In the genomic region with DNA sequence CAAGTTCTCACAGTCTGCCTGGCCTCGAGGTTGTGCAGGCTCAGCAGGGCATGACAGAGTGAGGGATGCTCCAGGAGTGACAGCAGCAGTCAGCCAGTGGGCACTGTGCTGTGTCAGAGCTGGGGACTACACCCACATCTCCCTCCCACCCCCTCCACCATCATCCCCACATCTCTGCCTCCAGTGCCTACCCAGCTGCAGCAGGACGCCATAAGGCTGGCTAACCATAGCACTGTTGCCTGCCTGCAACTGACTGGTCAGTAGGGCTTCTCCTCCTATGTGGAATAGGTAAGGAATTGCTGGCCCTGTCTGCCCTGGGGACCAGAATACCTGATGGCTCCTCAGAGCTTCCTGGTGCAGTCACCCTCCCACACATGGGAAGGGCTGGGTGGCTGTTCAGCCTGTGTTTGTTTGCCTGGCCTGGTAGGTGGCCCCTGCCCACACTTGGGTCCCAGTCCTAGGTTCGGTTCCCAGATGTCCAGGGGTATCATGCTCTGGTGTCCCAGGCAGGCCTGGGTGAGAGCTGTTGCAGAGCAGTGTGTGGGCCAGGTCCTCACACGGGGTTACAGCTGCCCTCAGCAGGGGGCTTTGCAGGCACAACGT, we compare ENCODE assay signal across 24 cellular contexts. TPM values are rescaled to one million over a fixed set of nuclear protein-coding genes. Genes with fewer than 3 reads are reported as not detected.
A peak's percentile ranks its signal among the peaks of the same experiment; 100 is the strongest.
DNase-seq lines count a peak whose midpoint lies in the region; ATAC-seq, FAIRE-seq and TF ChIP-seq lines count a peak whose summit lies in the region.
"Had no signal": no experiment of that assay in that cellular context is flagged by ENCODE, and none has a peak within 500 bp of the region (broad histone marks: within the 10 kb centered on the region; RNA-seq: fewer than 3 reads in every experiment).

No MANE protein-coding gene starts in this region.

- H2AK5ac ChIP-seq in neuronal stem cell (ENCODE audit: low read depth, low read length), result no peak overlapping the region

- no peaks in the 10 kb centered on the region for H3K27me3 ChIP-seq in HCT116 (ENCODE audit: insufficient read depth, low read length)
- no peaks in the 10 kb centered on the region for H3K27me3 ChIP-seq in neuronal stem cell (ENCODE audit: control insufficient read depth in 3 of 3, insufficient read depth in 3 of 3, low read depth in 1 of 3, low read length in 3 of 3)
- H3K27me3 ChIP-seq in gastrocnemius medialis, result no peaks in the 10 kb centered on the region
- H3K27me3 ChIP-seq in PC-3 (ENCODE audit: low read length), result no peaks in the 10 kb centered on the region
- H3K27me3 ChIP-seq in pancreas, result no peaks in the 10 kb centered on the region
- H3K27me3 ChIP-seq: BE2C; BLaER1 treated with 17β-estradiol and CSF1 and Interleukin-3, amounts not matched to agents 10 nM and 100 nM had no signal

- H2BK120ac ChIP-seq in neuronal stem cell (ENCODE audit: low read depth, low read length), result no peak overlapping the region

- POLR2A ChIA-PET in HCT116 (lab: Charles Lee) (no interaction called here), RWPE1 (lab: Yijun Ruan, JAX; ENCODE audit: low non-redundant PET) (no interaction called here), PC-3 (lab: Charles Lee; ENCODE audit: unreplicated experiment) (no interaction called here)

- no peak for ATAC-seq in HCT116
- ATAC-seq in gastrocnemius medialis, result no peak
- ATAC-seq in PC-3, result no peak
- no peak for ATAC-seq in pancreas
- ATAC-seq: A549 had no signal

- H3K4me1 ChIP-seq in HCT116 (ENCODE audit: control insufficient read depth in 1 of 2, insufficient read depth in 2 of 2, low read length in 2 of 2) (no peaks in the 10 kb centered on the region), neuronal stem cell (ENCODE audit: control insufficient read depth in 2 of 2, insufficient read depth in 1 of 2, low read depth in 1 of 2, low read length in 2 of 2) (no peaks in the 10 kb centered on the region), gastrocnemius medialis (peaks cover 20 to 21% of the 10 kb centered on the region in 2 donors), PC-3 (ENCODE audit: insufficient read depth, low read length) (no peaks in the 10 kb centered on the region), pancreas (no peaks in the 10 kb centered on the region)
- H3K4me1 ChIP-seq: A549; BE2C; BLaER1 treated with 17β-estradiol and CSF1 and Interleukin-3, amounts not matched to agents 10 nM and 100 nM; HAP-1 had no signal

- no peak overlapping the region for H4K8ac ChIP-seq in neuronal stem cell (ENCODE audit: low read depth, low read length)

- H3K4me3 ChIP-seq in HCT116 (replicated peaks in 1 of 2; ENCODE audit: low read depth in 1 of 2, low read length in 2 of 2) (no peak overlapping the region), neuronal stem cell (ENCODE audit: low read length in 2 of 2) (no peak overlapping the region), gastrocnemius medialis (no peak overlapping the region), PC-3 (ENCODE audit: low read length) (no peak overlapping the region), pancreas (no peak overlapping the region)
- H3K4me3 ChIP-seq: A549; BLaER1 treated with 17β-estradiol and CSF1 and Interleukin-3, amounts not matched to agents 10 nM and 100 nM; HAP-1 had no signal

- H2AFZ ChIP-seq in HCT116 (ENCODE audit: low read depth, low read length, poor library complexity, severe bottlenecking) (no peak overlapping the region), neuronal stem cell (ENCODE audit: low read length) (no peak overlapping the region), PC-3 (ENCODE audit: low read length) (no peak overlapping the region)

- RAD21 ChIA-PET in HCT116 (lab: Charles Lee; ENCODE audit: low non-redundant PET in 1 of 2, low total read pairs in 2 of 2, uncharacterized antibody in 2 of 2, unreplicated experiment in 2 of 2), result no interaction called here

- peaks cover 2% of the 10 kb centered on the region for H3K79me1 ChIP-seq in neuronal stem cell (ENCODE audit: low read depth, low read length)

- H3K27ac ChIP-seq in HCT116 (ENCODE audit: low read depth, low read length), result no peak overlapping the region
- 0 out of 2 replicates have a peak overlapping the region, but pooled peaks have one; percentile 7 for H3K27ac ChIP-seq in RWPE1
- H3K27ac ChIP-seq in neuronal stem cell (replicated peaks; ENCODE audit: low read length), result no peak overlapping the region
- peak overlapping the region in 3 of 4 donors; percentile 15 to 87 (median 61) for H3K27ac ChIP-seq in gastrocnemius medialis
- no peak overlapping the region for H3K27ac ChIP-seq in PC-3 (ENCODE audit: low read length)
- H3K27ac ChIP-seq in pancreas, result no peak overlapping the region
- H3K27ac ChIP-seq: A549; BLaER1 treated with 17β-estradiol and CSF1 and Interleukin-3, amounts not matched to agents 10 nM and 100 nM had no signal

- TF ChIP-seq CTCF in HCT116 (IDR thresholded peaks at IDR 0.05 in 2 of 3, conservative IDR thresholded peaks at IDR 0.05 in 1 of 3; ENCODE audit: borderline replicate concordance in 1 of 3, insufficient read depth in 1 of 3, low read depth in 2 of 3, low read length in 2 of 3) (no peak), RWPE1 (conservative IDR thresholded peaks at IDR 0.05; ENCODE audit: low read depth) (no peak), gastrocnemius medialis (IDR thresholded peaks at IDR 0.05 in 4 of 5, conservative IDR thresholded peaks at IDR 0.05 in 1 of 5) (no peak), PC-3 (conservative IDR thresholded peaks at IDR 0.05; ENCODE audit: low read depth, low read length) (no peak), pancreas (IDR thresholded peaks at IDR 0.05) (no peak)

- DNase-seq in HCT116 (ENCODE audit: low read depth, low spot score) (no peak), RWPE1 (ENCODE audit: low spot score) (no peak), neuronal stem cell (ENCODE audit: low spot score) (no peak), gastrocnemius medialis (no peak), DMS79 (lab: John Stamatoyannopoulos, UW) (no peak), PC-3 (no peak), pancreas (no peak)
- DNase-seq: 8988T; ACHN; AML-193; BE2C; CD4-positive, alpha-beta T cell; CD8-positive, alpha-beta memory T cell; DMS 273 treated with DMSO at 0.1 percent for 48 hours; DMS79 treated with DMSO at 0.1 percent for 48 hours; GF-D8; GOT3 had no signal

- no CpG with 5 or more reads among the region's 5 CpGs for WGBS in neuronal stem cell (ENCODE audit: extremely low coverage in 2 of 2, insufficient read length in 2 of 2, insufficient replicate concordance in 1 of 2), 2 donors
- WGBS in pancreas, 2 donors, result 91 to 97% methylated on average over 5 of the region's 5 CpGs

- no peak overlapping the region for H2BK15ac ChIP-seq in neuronal stem cell (ENCODE audit: low read length)

- H3K36me3 ChIP-seq in HCT116 (ENCODE audit: control insufficient read depth in 1 of 2, insufficient read depth in 2 of 2, low read length in 2 of 2) (peaks cover 71 to 76% of the 10 kb centered on the region in 2 experiments), neuronal stem cell (replicated peaks in 1 of 2; ENCODE audit: control insufficient read depth in 2 of 2, insufficient read depth in 2 of 2, low read length in 2 of 2) (peaks cover 73 to 85% of the 10 kb centered on the region in 2 donors), gastrocnemius medialis (peaks cover 0 to 79% of the 10 kb centered on the region in 2 donors), PC-3 (ENCODE audit: low read depth, low read length) (peaks cover 60% of the 10 kb centered on the region), pancreas (peaks cover 6 to 67% (median 20%) of the 10 kb centered on the region in 3 donors)

- H3K9me3 ChIP-seq in HCT116 (ENCODE audit: control insufficient read depth in 1 of 2, insufficient read depth in 1 of 2, low read depth in 1 of 2, low read length in 2 of 2), result no peaks in the 10 kb centered on the region
- H3K9me3 ChIP-seq in neuronal stem cell (replicated peaks in 1 of 2; ENCODE audit: control insufficient read depth in 2 of 2, insufficient read depth in 1 of 2, low read depth in 1 of 2, low read length in 2 of 2), result peaks cover 0 to 2% of the 10 kb centered on the region in 2 donors
- H3K9me3 ChIP-seq in gastrocnemius medialis, result no peaks in the 10 kb centered on the region
- H3K9me3 ChIP-seq in PC-3 (ENCODE audit: low read length), result no peaks in the 10 kb centered on the region
- H3K9me3 ChIP-seq in pancreas, result no peaks in the 10 kb centered on the region
- H3K9me3 ChIP-seq: A549; BE2C; BLaER1 treated with 17β-estradiol and CSF1 and Interleukin-3, amounts not matched to agents 10 nM and 100 nM; HAP-1 had no signal

- CTCF ChIA-PET in HCT116 (lab: Charles Lee), result no interaction called here
- CTCF ChIA-PET in RWPE1 (lab: Yijun Ruan, JAX), result no interaction called here
- CTCF ChIA-PET in PC-3 (lab: Charles Lee), result no interaction called here

- intact Hi-C loops in HCT116 (cut with micrococcal nuclease) (no loop called here), gastrocnemius medialis (cut with DNase I; ENCODE audit: low total_unique reads) (no loop called here), PC-3 (cut with micrococcal nuclease) (no loop called here), pancreas (cut with DNase I) (no loop called here)

- no peak overlapping the region for H3K18ac ChIP-seq in neuronal stem cell (ENCODE audit: low read length)

- H3K79me2 ChIP-seq in HCT116 (ENCODE audit: insufficient read depth, low read length), result peaks cover 61% of the 10 kb centered on the region
- no peaks in the 10 kb centered on the region for H3K79me2 ChIP-seq in PC-3 (ENCODE audit: low read length)

- H3F3A ChIP-seq in PC-3 (ENCODE audit: low read length, unreplicated experiment), result no peaks in the 10 kb centered on the region

- H3K14ac ChIP-seq in neuronal stem cell (ENCODE audit: low read length), result no peak overlapping the region

- peak overlapping the region; percentile 83 for H2BK5ac ChIP-seq in neuronal stem cell (ENCODE audit: low read length)

- in situ Hi-C loops in gastrocnemius medialis (cut with MboI; ENCODE audit: low sequenced_read_pairs in 4 of 4), result no loop called here

- no peak overlapping the region for H2BK12ac ChIP-seq in neuronal stem cell (ENCODE audit: low read length)

- H3K9ac ChIP-seq in HCT116 (ENCODE audit: low read length) (no peak overlapping the region), neuronal stem cell (ENCODE audit: low read depth, low read length, poor library complexity) (peak overlapping the region; percentile 25), PC-3 (ENCODE audit: low read length) (no peak overlapping the region)
- H3K9ac ChIP-seq: BLaER1 treated with 17β-estradiol and CSF1 and Interleukin-3, amounts not matched to agents 10 nM and 100 nM had no signal

- H4K20me1 ChIP-seq in HCT116 (ENCODE audit: insufficient read depth) (no peaks in the 10 kb centered on the region), PC-3 (ENCODE audit: low read length) (no peaks in the 10 kb centered on the region)

- no peak for TF ChIP-seq POLR2A in HCT116 (IDR thresholded peaks at IDR 0.05; ENCODE audit: borderline replicate concordance, extremely low read depth, insufficient read depth, insufficient read length)
- no peak for TF ChIP-seq POLR2A in gastrocnemius medialis (IDR thresholded peaks at IDR 0.05)

- H3K9me2 ChIP-seq in HCT116 (ENCODE audit: insufficient read depth), result no peaks in the 10 kb centered on the region
- no peaks in the 10 kb centered on the region for H3K9me2 ChIP-seq in PC-3 (replicated peaks; ENCODE audit: low read length)

- H3K4me2 ChIP-seq in HCT116 (ENCODE audit: low read length) (no peak overlapping the region), neuronal stem cell (ENCODE audit: insufficient read depth, low read length, poor library complexity, severe bottlenecking) (no peak overlapping the region), PC-3 (ENCODE audit: low read length) (no peak overlapping the region)
- H3K4me2 ChIP-seq: A549; BLaER1 treated with 17β-estradiol and CSF1 and Interleukin-3, amounts not matched to agents 10 nM and 100 nM had no signal

- BruUV-seq in HCT116 (replicated peaks; lab: Mats Ljungman, UMichigan) (no TSS peak), PC-3 (replicated peaks; lab: Mats Ljungman, UMichigan) (no TSS peak)

- H3K4ac ChIP-seq in neuronal stem cell (ENCODE audit: low read length), result no peak overlapping the region

- H3K23ac ChIP-seq in neuronal stem cell (ENCODE audit: low read depth, low read length, poor library complexity), result no peak overlapping the region

- TF ChIP-seq RAD21 in HCT116 (IDR thresholded peaks at IDR 0.05; ENCODE audit: low read depth), result no peak

- H4K91ac ChIP-seq in neuronal stem cell (ENCODE audit: low read depth, low read length, poor library complexity), result no peak overlapping the region

- no peak for FAIRE-seq in pancreas (lab: Jason Lieb, UNC)
- FAIRE-seq: A549, D721Med, GM12891, GM18507, H54 had no signal

RNA-seq across cellular contexts. Expression of a gene that starts 15.7 kb away (rescaled TPM):
- total RNA-seq in HCT116 (2021; ENCODE audit: unreplicated experiment), result 787 TPM
- polyA plus RNA-seq in HCT116 (2012), result 1,417 and 1,906 TPM in 2 replicates
- 75.0 TPM for polyA plus RNA-seq in neuronal stem cell (2013, experiment 1 of 2)
- polyA plus RNA-seq in neuronal stem cell (2013, experiment 2 of 2), result 71.3 TPM
- total RNA-seq in gastrocnemius medialis, result 100 to 1,000 TPM in 3 of 4 donors, 10 to 100 TPM in 1; 83.2 to 231 (median 173) TPM
- total RNA-seq in PC-3 (2014; rRNA removed), result 263 and 319 TPM in 2 replicates
- total RNA-seq in pancreas, result 100 to 1,000 TPM in 2 of 6 donors, 10 to 100 TPM in 4; 50.5 to 119 (median 70.9) TPM
- 10 to 100 TPM; 51.1 to 73.0 TPM for polyA plus RNA-seq in pancreas

RNA-seq across cellular contexts. Expression of a gene that starts 23.5 kb away (rescaled TPM):
- total RNA-seq in HCT116 (2021; ENCODE audit: unreplicated experiment) (30.0 TPM), gastrocnemius medialis (10 to 100 TPM; 18.1 to 49.8 (median 25.1) TPM), PC-3 (2014; rRNA removed) (31.5 and 38.4 TPM in 2 replicates), pancreas (1 to 10 TPM; 4.2 to 8.3 (median 5.5) TPM)
- polyA plus RNA-seq in HCT116 (2012), result 22.5 and 22.7 TPM in 2 replicates
- polyA plus RNA-seq in neuronal stem cell (2013, experiment 1 of 2), result 30.4 TPM
- polyA plus RNA-seq in neuronal stem cell (2013, experiment 2 of 2), result 30.4 TPM
- polyA plus RNA-seq in pancreas, result 10 to 100 TPM; 10.8 to 11.2 TPM

RNA-seq across cellular contexts. Expression of a gene that starts 47.4 kb away (rescaled TPM):
- 121 TPM for total RNA-seq in HCT116 (2021; ENCODE audit: unreplicated experiment)
- polyA plus RNA-seq in HCT116 (2012), result 153 and 165 TPM in 2 replicates
- 226 TPM for polyA plus RNA-seq in neuronal stem cell (2013, experiment 1 of 2)
- 239 TPM for polyA plus RNA-seq in neuronal stem cell (2013, experiment 2 of 2)
- 100 to 1,000 TPM in 3 of 4 donors, 10 to 100 TPM in 1; 89.3 to 106 (median 102) TPM for total RNA-seq in gastrocnemius medialis
- total RNA-seq in PC-3 (2014; rRNA removed), result 88.3 and 103 TPM in 2 replicates
- 10 to 100 TPM; 31.0 to 42.1 (median 37.5) TPM for total RNA-seq in pancreas
- 10 to 100 TPM; 22.7 to 38.8 TPM for polyA plus RNA-seq in pancreas

Comparison
In these comparisons a context has a peak if more than half of its experiments do, and no peak if none do; other contexts are left out.
1. H3K27ac ChIP-seq: peak in RWPE1 (single experiment) and gastrocnemius medialis (3 of 4); none in HCT116 (single experiment), neuronal stem cell (single experiment), PC-3 (single experiment) and pancreas (0 of 4).